Comparison of ENCODE assay signal across 1 cellular context in the genomic region with DNA sequence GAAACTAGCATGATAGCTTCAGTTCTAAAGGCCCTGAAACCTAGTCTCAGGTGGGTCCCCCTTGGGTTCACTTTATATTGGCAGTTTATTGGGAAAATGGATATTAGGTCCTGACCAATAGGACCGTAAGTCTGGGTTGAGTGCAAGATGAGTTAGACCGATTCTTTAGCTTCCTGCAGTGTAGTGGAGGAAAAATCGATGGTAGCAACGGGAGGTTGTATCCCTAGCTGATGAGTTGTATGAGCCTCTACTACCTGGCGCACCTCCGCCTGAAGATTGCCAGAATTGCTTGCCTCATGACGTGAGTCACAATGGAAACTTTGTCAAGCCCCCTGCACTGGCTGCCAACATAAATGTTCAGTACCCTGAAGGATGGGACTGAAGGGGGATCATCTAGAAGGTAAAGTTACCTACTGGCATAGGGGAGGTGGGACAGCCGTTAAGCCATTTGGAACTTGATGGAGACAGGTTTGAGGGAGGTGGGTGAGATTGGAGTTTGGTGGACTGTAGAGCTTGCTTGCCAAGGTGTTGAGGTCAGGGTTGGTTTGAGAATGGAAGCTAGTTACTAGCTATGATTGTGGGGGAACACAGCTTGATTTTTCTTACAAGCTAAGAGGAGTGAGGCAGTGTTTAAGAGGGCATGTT.
TF ChIP-seq lines count a peak whose summit lies in the region.

No MANE protein-coding gene starts in this region.

TF ChIP-seq in K562, 482 proteins besides CTCF, POLR2A, EP300 and RAD21 (continued from another document and continues in another):
- TF ChIP-seq ZNF445 (CRISPR knock-in tag; IDR thresholded peaks at IDR 0.05; ENCODE audit: low read depth) (peak; percentile 95; the same call in 1 of the 2 replicates), AFF1 (IDR thresholded peaks at IDR 0.05; ENCODE audit: low read depth in 1 of 2, partially characterized antibody in 2 of 2) (peak; percentile 18 to 28), PHTF2 (CRISPR knock-in tag; IDR thresholded peaks at IDR 0.05) (no peak), MEIS2 (IDR thresholded peaks at IDR 0.05; ENCODE audit: partially characterized antibody) (no peak), BCOR (IDR thresholded peaks at IDR 0.05) (no peak), ELF4 (CRISPR knock-in tag; IDR thresholded peaks at IDR 0.05) (peak; percentile 97; the same call in 1 of the 2 replicates), PTRF (tag; IDR thresholded peaks at IDR 0.05) (no peak), GTF2F1 (IDR thresholded peaks at IDR 0.05; ENCODE audit: low read depth, low read length) (no peak; the same call in 1 of the 2 replicates), NCOA6 (IDR thresholded peaks at IDR 0.05) (peak; percentile 58), ERF (CRISPR knock-in tag; IDR thresholded peaks at IDR 0.05) (peak; percentile 85), NONO (IDR thresholded peaks at IDR 0.05; ENCODE audit: low read depth in 2 of 2, low read length in 1 of 2) (no peak), ZBTB17 (CRISPR knock-in tag; IDR thresholded peaks at IDR 0.05) (no peak), MECOM (CRISPR knock-in tag; IDR thresholded peaks at IDR 0.05) (no peak), RERE (CRISPR knock-in tag; IDR thresholded peaks at IDR 0.05; ENCODE audit: borderline replicate concordance) (no peak), BRF2 (IDR thresholded peaks at IDR 0.05; ENCODE audit: borderline replicate concordance, insufficient read depth, insufficient read length) (no peak), FOS (IDR thresholded peaks at IDR 0.05; ENCODE audit: extremely low read depth, insufficient read length) (no peak), RBM22 (IDR thresholded peaks at IDR 0.05; ENCODE audit: low read depth, low read length, poor library complexity, severe bottlenecking) (no peak), CXXC5 (CRISPR knock-in tag; IDR thresholded peaks at IDR 0.05) (no peak), ZNF778 (CRISPR knock-in tag; IDR thresholded peaks at IDR 0.05) (no peak), SETDB1 (IDR thresholded peaks at IDR 0.05; ENCODE audit: low read length) (no peak), TCF7 (IDR thresholded peaks at IDR 0.05; ENCODE audit: borderline replicate concordance) (no peak; the same call in 1 of the 2 replicates), CREB1 (IDR thresholded peaks at IDR 0.05) (peak; percentile 33; the same call in 1 of the 2 replicates), CREB1 (CRISPR knock-in tag; IDR thresholded peaks at IDR 0.05) (no peak), MAFF (IDR thresholded peaks at IDR 0.05; ENCODE audit: low read length) (no peak; the same call in none of the 2 replicates), DLX4 (CRISPR knock-in tag; IDR thresholded peaks at IDR 0.05) (peak; percentile 22), NFIX (CRISPR knock-in tag; IDR thresholded peaks at IDR 0.05; ENCODE audit: low read depth) (no peak), ZNF655 (CRISPR knock-in tag; IDR thresholded peaks at IDR 0.05) (peak; percentile 82), PURB (CRISPR knock-in tag; IDR thresholded peaks at IDR 0.05; ENCODE audit: low read depth) (no peak), TCFL5 (CRISPR knock-in tag; conservative IDR thresholded peaks at IDR 0.05) (0 out of 2 replicates have a peak, but pooled peaks have one; percentile 10), CUX1 (CRISPR knock-in tag; IDR thresholded peaks at IDR 0.05) (no peak)
- TF ChIP-seq, protein P1, sequence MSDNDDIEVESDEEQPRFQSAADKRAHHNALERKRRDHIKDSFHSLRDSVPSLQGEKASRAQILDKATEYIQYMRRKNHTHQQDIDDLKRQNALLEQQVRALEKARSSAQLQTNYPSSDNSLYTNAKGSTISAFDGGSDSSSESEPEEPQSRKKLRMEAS (CRISPR knock-in tag; IDR thresholded peaks at IDR 0.05): no peak; the same call in 1 of the 2 replicates
- TF ChIP-seq, protein P2, sequence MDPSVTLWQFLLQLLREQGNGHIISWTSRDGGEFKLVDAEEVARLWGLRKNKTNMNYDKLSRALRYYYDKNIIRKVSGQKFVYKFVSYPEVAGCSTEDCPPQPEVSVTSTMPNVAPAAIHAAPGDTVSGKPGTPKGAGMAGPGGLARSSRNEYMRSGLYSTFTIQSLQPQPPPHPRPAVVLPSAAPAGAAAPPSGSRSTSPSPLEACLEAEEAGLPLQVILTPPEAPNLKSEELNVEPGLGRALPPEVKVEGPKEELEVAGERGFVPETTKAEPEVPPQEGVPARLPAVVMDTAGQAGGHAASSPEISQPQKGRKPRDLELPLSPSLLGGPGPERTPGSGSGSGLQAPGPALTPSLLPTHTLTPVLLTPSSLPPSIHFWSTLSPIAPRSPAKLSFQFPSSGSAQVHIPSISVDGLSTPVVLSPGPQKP (CRISPR knock-in tag; IDR thresholded peaks at IDR 0.05): no peak
- TF ChIP-seq, protein P3, sequence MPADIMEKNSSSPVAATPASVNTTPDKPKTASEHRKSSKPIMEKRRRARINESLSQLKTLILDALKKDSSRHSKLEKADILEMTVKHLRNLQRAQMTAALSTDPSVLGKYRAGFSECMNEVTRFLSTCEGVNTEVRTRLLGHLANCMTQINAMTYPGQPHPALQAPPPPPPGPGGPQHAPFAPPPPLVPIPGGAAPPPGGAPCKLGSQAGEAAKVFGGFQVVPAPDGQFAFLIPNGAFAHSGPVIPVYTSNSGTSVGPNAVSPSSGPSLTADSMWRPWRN (IDR thresholded peaks at IDR 0.05; ENCODE audit: low read depth): no peak
